In the genomic region with DNA sequence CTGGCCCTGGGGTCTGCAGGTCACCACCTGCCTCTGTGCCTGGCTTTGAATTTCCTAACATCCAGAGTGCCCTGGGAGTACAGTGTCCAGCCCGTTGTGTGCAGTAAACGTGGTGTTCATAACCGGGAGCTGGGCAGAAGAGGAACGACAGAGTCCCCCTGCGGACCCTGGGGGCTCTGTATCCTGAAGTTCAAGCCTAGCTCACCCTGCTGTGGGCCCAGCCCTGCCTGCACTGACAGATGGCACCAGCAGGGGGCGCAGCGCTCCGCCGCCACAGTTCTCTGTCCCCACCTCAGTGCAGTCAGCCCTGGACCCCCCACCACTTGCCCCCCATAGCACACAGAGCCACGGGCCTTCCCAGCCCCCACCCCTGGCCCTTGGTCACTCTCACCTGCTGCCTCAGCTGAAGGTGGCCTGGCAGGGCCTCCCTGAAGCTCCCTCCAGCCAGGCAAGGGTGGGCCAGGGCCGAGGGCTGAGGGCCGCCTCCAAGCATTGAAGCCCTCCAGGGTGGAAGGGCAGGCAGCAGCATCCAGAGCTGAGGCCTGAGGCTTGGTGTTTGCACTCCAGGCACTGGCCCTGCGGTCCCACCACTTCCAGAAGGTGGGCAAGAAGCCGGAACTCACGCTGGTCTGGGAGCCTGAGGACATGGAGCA, we compare ENCODE assay signal across 10 cellular contexts. TPM values are rescaled to one million over a fixed set of nuclear protein-coding genes. Genes with fewer than 3 reads are reported as not detected.
A peak's percentile ranks its signal among the peaks of the same experiment; 100 is the strongest.
DNase-seq lines count a peak whose midpoint lies in the region; ATAC-seq, FAIRE-seq and TF ChIP-seq lines count a peak whose summit lies in the region.
"Not testable (repeated sequence)": the region's sequence is repeated elsewhere in the genome, so short reads cannot be mapped to it uniquely, and the experiment has no call there.
"Had no signal": no experiment of that assay in that cellular context is flagged by ENCODE, and none has a peak within 500 bp of the region (broad histone marks: within the 10 kb centered on the region; RNA-seq: fewer than 3 reads in every experiment).

No MANE protein-coding gene starts in this region.

- CTCF ChIA-PET in A673 (lab: Charles Lee) = interaction anchor here (0.6 to 1.2 kb wide), 4 partner anchors 8 to 104 kb away, joined by 3 to 7 read pairs (median 4); no protein-coding TSS in a partner anchor
- CTCF ChIA-PET in PC-3 (lab: Charles Lee) = not testable (repeated sequence)
- CTCF ChIA-PET in naive thymus-derived CD4-positive, alpha-beta T cell (lab: Charles Lee) = interaction anchor here (0.6 kb wide), 1 partner anchor 99 kb away, joined by 3 read pairs; no protein-coding TSS in a partner anchor

- POLR2A ChIA-PET in A673 (lab: Charles Lee; ENCODE audit: low non-redundant PET); PC-3 (lab: Charles Lee; ENCODE audit: unreplicated experiment); naive thymus-derived CD4-positive, alpha-beta T cell (lab: Charles Lee): not testable (repeated sequence)

- H3K27me3 ChIP-seq in A673 (replicated peaks; ENCODE audit: insufficient read depth, low read depth, low read length, poor library complexity); PC-3 (ENCODE audit: low read length); bronchial epithelial cell (ENCODE audit: control insufficient read depth, insufficient read depth, low read length); cardiac muscle cell; naive thymus-derived CD4-positive, alpha-beta T cell (ENCODE audit: control insufficient read depth in 2 of 2, insufficient read depth in 2 of 2, low read length in 2 of 2); spleen (replicated peaks in 1 of 7): not testable (repeated sequence)

- ATAC-seq in PC-3 = peak; percentile 33
- ATAC-seq in naive thymus-derived CD4-positive, alpha-beta T cell = peak; percentile 27

- H3K4me2 ChIP-seq in PC-3 (ENCODE audit: low read length) = not testable (repeated sequence)

- not testable (repeated sequence) for H3K79me2 ChIP-seq in PC-3 (ENCODE audit: low read length)

- WGBS in spleen, 5 donors = 60 to 74% (median 69%) methylated on average over 7 to 15 of the region's 15 CpGs

- not testable (repeated sequence) for H3K36me3 Mint-ChIP-seq in naive thymus-derived CD4-positive, alpha-beta T cell

- H3F3A ChIP-seq in PC-3 (ENCODE audit: low read length, unreplicated experiment) = not testable (repeated sequence)

- not testable (repeated sequence) for H3K27me3 Mint-ChIP-seq in naive thymus-derived CD4-positive, alpha-beta T cell

- not testable (repeated sequence) for H3K27ac Mint-ChIP-seq in naive thymus-derived CD4-positive, alpha-beta T cell

- not testable (repeated sequence) for H3K4me1 Mint-ChIP-seq in naive thymus-derived CD4-positive, alpha-beta T cell

- DNase-seq in A673 (ENCODE audit: low spot score); GM12891 (ENCODE audit: insufficient read length, low spot score); PC-3; bronchial epithelial cell (ENCODE audit: low read depth); cardiac muscle cell (ENCODE audit: low read depth in 1 of 2, low spot score in 1 of 2): not testable (repeated sequence)
- peak; percentile 59 for DNase-seq in activated CD8-positive, alpha-beta memory T cell treated with anti-CD3 and anti-CD28 coated beads, Interleukin-2, amount 50 U/mL, for 48 hours
- DNase-seq in naive thymus-derived CD4-positive, alpha-beta T cell = peak in 1 of 9 donors; percentile 4
- peak; percentile 71 for DNase-seq in spleen

- intact Hi-C loops in A673 (cut with micrococcal nuclease; ENCODE audit: unreplicated experiment) = loop anchor here (5.0 kb wide), 1 partner anchor 107 kb away; no protein-coding TSS in a partner anchor
- intact Hi-C loops in PC-3 (cut with micrococcal nuclease); spleen (cut with DNase I; ENCODE audit: low total_unique reads): not testable (repeated sequence)
- intact Hi-C loops in naive thymus-derived CD4-positive, alpha-beta T cell (cut with micrococcal nuclease) = loop anchor here in 1 of 2 donors (1.0 kb wide), 1 partner anchor 105 kb away; no protein-coding TSS in a partner anchor

- not testable (repeated sequence) for H3K27ac ChIP-seq in A673 (ENCODE audit: low read depth, low read length, poor library complexity, severe bottlenecking); PC-3 (ENCODE audit: low read length); cardiac muscle cell; naive thymus-derived CD4-positive, alpha-beta T cell (ENCODE audit: low read depth, low read length); spleen

- not testable (repeated sequence) for H3K4me3 Mint-ChIP-seq in naive thymus-derived CD4-positive, alpha-beta T cell

- H4K20me1 ChIP-seq in PC-3 (ENCODE audit: low read length) = not testable (repeated sequence)

- not testable (repeated sequence) for BruUV-seq in A673 (replicated peaks; lab: Mats Ljungman, UMichigan); PC-3 (replicated peaks; lab: Mats Ljungman, UMichigan)

- peak; percentile 98 for FAIRE-seq in GM12891 (lab: Jason Lieb, UNC)
- peak; percentile 89 for FAIRE-seq in bronchial epithelial cell (lab: Jason Lieb, UNC)

- not testable (repeated sequence) for H3K9me3 ChIP-seq in A673 (ENCODE audit: low read depth, low read length, poor library complexity, severe bottlenecking); PC-3 (ENCODE audit: low read length); cardiac muscle cell (ENCODE audit: low read depth); naive thymus-derived CD4-positive, alpha-beta T cell (ENCODE audit: control insufficient read depth in 2 of 3, low read length in 3 of 3); spleen

- H3K4me1 ChIP-seq in A673 (ENCODE audit: insufficient read depth, low read length, poor library complexity, severe bottlenecking); PC-3 (ENCODE audit: insufficient read depth, low read length); cardiac muscle cell (ENCODE audit: low read depth); naive thymus-derived CD4-positive, alpha-beta T cell (ENCODE audit: control insufficient read depth in 2 of 2, insufficient read depth in 2 of 2, low read length in 2 of 2); spleen: not testable (repeated sequence)

- not testable (repeated sequence) for H3K9me3 Mint-ChIP-seq in naive thymus-derived CD4-positive, alpha-beta T cell

- TF ChIP-seq POLR2A in GM12891 (IDR thresholded peaks at IDR 0.05; ENCODE audit: low read depth, low read length); spleen (IDR thresholded peaks at IDR 0.05): not testable (repeated sequence)

- not testable (repeated sequence) for H2AFZ ChIP-seq in PC-3 (ENCODE audit: low read length)

- TF ChIP-seq CTCF in A673 (conservative IDR thresholded peaks at IDR 0.05; ENCODE audit: low read depth, low read length) (peak; percentile 61), PC-3 (conservative IDR thresholded peaks at IDR 0.05; ENCODE audit: low read depth, low read length) (peak; percentile 55), bronchial epithelial cell (IDR thresholded peaks at IDR 0.05; ENCODE audit: insufficient read depth, low read length, severe bottlenecking) (peak; percentile 62), cardiac muscle cell (IDR thresholded peaks at IDR 0.05; ENCODE audit: low read depth, low read length) (peak; percentile 48), spleen (IDR thresholded peaks at IDR 0.05 in 8 of 11, conservative IDR thresholded peaks at IDR 0.05 in 3 of 11) (peak in 8 of 11 experiments; percentile 27 to 76 (median 57))

- not testable (repeated sequence) for H3K9ac ChIP-seq in PC-3 (ENCODE audit: low read length)

- H3K4me3 ChIP-seq in A673 (ENCODE audit: low read depth, low read length, poor library complexity, severe bottlenecking); PC-3 (ENCODE audit: low read length); bronchial epithelial cell (ENCODE audit: low read depth, low read length); cardiac muscle cell; naive thymus-derived CD4-positive, alpha-beta T cell (ENCODE audit: low read length); spleen: not testable (repeated sequence)

- not testable (repeated sequence) for H3K9me2 ChIP-seq in PC-3 (replicated peaks; ENCODE audit: low read length)

- not testable (repeated sequence) for H3K36me3 ChIP-seq in A673 (ENCODE audit: insufficient read depth, low read length, poor library complexity, severe bottlenecking); PC-3 (ENCODE audit: low read depth, low read length); bronchial epithelial cell (ENCODE audit: control insufficient read depth, insufficient read depth, low read length); cardiac muscle cell
- peaks cover 0 to 13% (median 0%) of the 10 kb centered on the region in 3 experiments for H3K36me3 ChIP-seq in naive thymus-derived CD4-positive, alpha-beta T cell (ENCODE audit: control insufficient read depth in 2 of 3, insufficient read depth in 3 of 3, low read length in 3 of 3)
- H3K36me3 ChIP-seq in spleen = peaks cover 0 to 52% (median 15%) of the 10 kb centered on the region in 6 donors

RNA-seq across cellular contexts. Expression of gene ALPP, which starts 43.2 kb away (rescaled TPM):
- total RNA-seq in A673 (2021) = not detected in 2 replicates
- 0.04 TPM for polyA plus RNA-seq in GM12891 (2012; ENCODE audit: low read depth, missing spikeins)
- 8.6 and 14.4 TPM in 2 replicates for total RNA-seq in PC-3 (2014; rRNA removed)
- not detected in 2 replicates for total RNA-seq in bronchial epithelial cell
- total RNA-seq in cardiac muscle cell = not detected in 2 replicates
- polyA plus RNA-seq in cardiac muscle cell = not detected in 2 replicates
- under 1 TPM in 2 of 5 experiments, not detected in 3; 0.24 TPM for total RNA-seq in naive thymus-derived CD4-positive, alpha-beta T cell
- polyA plus RNA-seq in naive thymus-derived CD4-positive, alpha-beta T cell = not detected
- total RNA-seq in spleen = not detected
- not detected for polyA plus RNA-seq in spleen
- total RNA-seq: T-helper 2 cell treated with Interferon-gamma antibody and Interleukin-4, amounts not matched to agents 100 ng/mL and 5 ng/mL, for 36 hours had no signal
- polyA plus RNA-seq: adipose tissue had no signal
